1 cellular context compared by ENCODE assay signal in the genomic region with DNA sequence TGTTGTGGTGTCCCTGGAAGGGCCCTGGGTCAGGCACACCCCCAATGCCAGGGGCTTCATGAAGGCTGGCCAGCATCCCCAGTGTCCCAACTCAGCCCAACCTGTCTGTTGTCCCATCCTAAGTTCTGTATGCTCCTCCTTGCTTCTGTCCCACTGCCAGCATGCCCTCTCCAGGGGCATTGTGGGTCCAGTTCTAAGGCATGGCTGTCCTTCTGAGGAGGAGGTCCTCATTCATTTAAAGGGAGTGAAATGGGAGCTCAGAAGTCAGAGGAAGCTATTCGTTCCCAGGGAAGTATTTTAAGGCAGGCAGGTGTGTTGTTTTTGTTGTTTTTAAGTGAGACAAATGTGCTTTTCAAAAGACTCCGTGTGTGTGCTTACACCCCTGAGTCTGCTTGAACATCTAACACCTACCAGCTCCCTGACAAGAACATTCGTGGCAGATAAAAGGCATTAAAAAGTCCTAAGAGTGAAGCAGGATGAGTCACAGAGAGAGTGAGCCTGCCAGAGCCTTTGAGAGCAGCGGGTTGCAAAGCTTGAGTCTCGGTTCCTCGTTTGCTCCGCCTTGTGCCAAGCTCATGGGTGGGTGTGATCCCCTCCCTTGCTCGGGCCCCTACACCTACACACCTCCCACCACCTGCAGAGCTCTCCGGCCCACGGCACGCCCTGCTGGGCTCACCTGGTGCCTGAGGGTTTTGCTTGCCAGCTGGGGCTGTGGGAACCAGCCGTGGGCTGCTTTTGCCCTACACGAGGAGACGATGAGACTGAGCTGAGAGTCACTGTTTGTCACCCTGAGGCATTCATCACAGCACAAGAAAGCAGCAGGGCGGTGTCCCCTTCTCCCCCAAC.
TF ChIP-seq lines count a peak whose summit lies in the region.

No MANE protein-coding gene starts in this region.

TF ChIP-seq in GM12878, 131 proteins besides CTCF, POLR2A, EP300 and RAD21 (continued from another document and continues in another):
- TF ChIP-seq, protein P1, sequence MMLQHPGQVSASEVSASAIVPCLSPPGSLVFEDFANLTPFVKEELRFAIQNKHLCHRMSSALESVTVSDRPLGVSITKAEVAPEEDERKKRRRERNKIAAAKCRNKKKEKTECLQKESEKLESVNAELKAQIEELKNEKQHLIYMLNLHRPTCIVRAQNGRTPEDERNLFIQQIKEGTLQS (IDR thresholded peaks at IDR 0.05; ENCODE audit: borderline replicate concordance, extremely low read depth, low read depth, low read length), result no peak
- TF ChIP-seq BCL11A (IDR thresholded peaks at IDR 0.05; ENCODE audit: low read depth, low read length) (peak; percentile 61; the same call in 1 of the 2 replicates), CBFB (IDR thresholded peaks at IDR 0.05; ENCODE audit: low read depth) (no peak), ZNF24 (IDR thresholded peaks at IDR 0.05) (peak; percentile 63; the same call in 1 of the 2 replicates), ZBED1 (IDR thresholded peaks at IDR 0.05; ENCODE audit: borderline replicate concordance) (peak; percentile 31; the same call in 1 of the 2 replicates), TAF1 (IDR thresholded peaks at IDR 0.05; ENCODE audit: borderline replicate concordance, low read depth, low read length) (peak; percentile 52; the same call in 1 of the 2 replicates), BACH1 (IDR thresholded peaks at IDR 0.05; ENCODE audit: borderline replicate concordance) (peak; percentile 39; the same call in 1 of the 2 replicates), POU2F2 (IDR thresholded peaks at IDR 0.05; ENCODE audit: borderline replicate concordance, low read depth, low read length) (peak; percentile 28; the same call in 1 of the 3 replicates), GATAD2B (conservative IDR thresholded peaks at IDR 0.05; ENCODE audit: low read depth) (peak; percentile 94), WRNIP1 (IDR thresholded peaks at IDR 0.05; ENCODE audit: borderline replicate concordance, low read depth, low read length) (no peak), NBN (IDR thresholded peaks at IDR 0.05) (peak; percentile 84), KDM1A (IDR thresholded peaks at IDR 0.05; ENCODE audit: borderline replicate concordance) (no peak), SP1 (IDR thresholded peaks at IDR 0.05; ENCODE audit: low read depth, low read length) (peak; percentile 65), KLF5 (IDR thresholded peaks at IDR 0.05; ENCODE audit: partially characterized antibody) (no peak), ZSCAN29 (IDR thresholded peaks at IDR 0.05) (no peak), SMC3 (IDR thresholded peaks at IDR 0.05; ENCODE audit: borderline replicate concordance, low read length) (no peak; the same call in 1 of the 2 replicates), CHD1 (IDR thresholded peaks at IDR 0.05; ENCODE audit: low read depth, low read length) (no peak), CHD4 (IDR thresholded peaks at IDR 0.05) (no peak), SPI1 (IDR thresholded peaks at IDR 0.05; ENCODE audit: borderline replicate concordance, insufficient read depth, low read depth, low read length) (peak; percentile 87), STAT3 (IDR thresholded peaks at IDR 0.05; ENCODE audit: low read depth, low read length) (no peak), ZNF217 (IDR thresholded peaks at IDR 0.05) (peak; percentile 74), POLR2AphosphoS2 (IDR thresholded peaks at IDR 0.05; ENCODE audit: low read depth, low read length) (no peak), MTA2 (IDR thresholded peaks at IDR 0.05; ENCODE audit: low read depth) (peak; percentile 71; the same call in 1 of the 2 replicates), MYB (IDR thresholded peaks at IDR 0.05; ENCODE audit: borderline replicate concordance, low read depth, low read length) (no peak), ETV6 (conservative IDR thresholded peaks at IDR 0.05 in 1 of 2, IDR thresholded peaks at IDR 0.05 in 1 of 2; ENCODE audit: borderline replicate concordance in 1 of 2, low read depth in 1 of 2) (0 out of 4 replicates have a peak, but pooled peaks of 1 of the 2 experiments have one; percentile 39), IRF4 (IDR thresholded peaks at IDR 0.05; ENCODE audit: low read depth, low read length) (peak; percentile 88), ZNF274 (IDR thresholded peaks at IDR 0.05; ENCODE audit: insufficient read depth, insufficient read length) (no peak), LARP7 (IDR thresholded peaks at IDR 0.05) (peak; percentile 54; the same call in 1 of the 2 replicates), SIX5 (IDR thresholded peaks at IDR 0.05; ENCODE audit: low read depth, low read length, severe bottlenecking) (no peak), MEF2B (IDR thresholded peaks at IDR 0.05; ENCODE audit: partially characterized antibody, poor library complexity, severe bottlenecking) (peak; percentile 81), BHLHE40 (IDR thresholded peaks at IDR 0.05; ENCODE audit: borderline replicate concordance in 1 of 2, low read depth in 2 of 2, low read length in 1 of 2) (peak; percentile 45 to 81; a peak in 3 of 4 replicates), CHD2 (IDR thresholded peaks at IDR 0.05; ENCODE audit: borderline replicate concordance, low read depth, low read length) (peak; percentile 66; the same call in 1 of the 2 replicates), RB1 (IDR thresholded peaks at IDR 0.05; ENCODE audit: borderline replicate concordance) (0 out of 2 replicates have a peak, but pooled peaks have one; percentile 40), JUNB (IDR thresholded peaks at IDR 0.05) (peak; percentile 49; the same call in 1 of the 2 replicates), MEF2A (IDR thresholded peaks at IDR 0.05; ENCODE audit: insufficient read depth, low read depth, low read length) (no peak), TCF3 (IDR thresholded peaks at IDR 0.05; ENCODE audit: borderline replicate concordance, insufficient read depth, low read depth, low read length) (peak; percentile 92; the same call in 1 of the 2 replicates), EED (IDR thresholded peaks at IDR 0.05; ENCODE audit: low read depth) (peak; percentile 48; the same call in 1 of the 2 replicates), PAX5 (IDR thresholded peaks at IDR 0.05; ENCODE audit: borderline replicate concordance, low read depth, low read length) (peak; percentile 83; the same call in 1 of the 2 replicates)
- TF ChIP-seq, protein P2, sequence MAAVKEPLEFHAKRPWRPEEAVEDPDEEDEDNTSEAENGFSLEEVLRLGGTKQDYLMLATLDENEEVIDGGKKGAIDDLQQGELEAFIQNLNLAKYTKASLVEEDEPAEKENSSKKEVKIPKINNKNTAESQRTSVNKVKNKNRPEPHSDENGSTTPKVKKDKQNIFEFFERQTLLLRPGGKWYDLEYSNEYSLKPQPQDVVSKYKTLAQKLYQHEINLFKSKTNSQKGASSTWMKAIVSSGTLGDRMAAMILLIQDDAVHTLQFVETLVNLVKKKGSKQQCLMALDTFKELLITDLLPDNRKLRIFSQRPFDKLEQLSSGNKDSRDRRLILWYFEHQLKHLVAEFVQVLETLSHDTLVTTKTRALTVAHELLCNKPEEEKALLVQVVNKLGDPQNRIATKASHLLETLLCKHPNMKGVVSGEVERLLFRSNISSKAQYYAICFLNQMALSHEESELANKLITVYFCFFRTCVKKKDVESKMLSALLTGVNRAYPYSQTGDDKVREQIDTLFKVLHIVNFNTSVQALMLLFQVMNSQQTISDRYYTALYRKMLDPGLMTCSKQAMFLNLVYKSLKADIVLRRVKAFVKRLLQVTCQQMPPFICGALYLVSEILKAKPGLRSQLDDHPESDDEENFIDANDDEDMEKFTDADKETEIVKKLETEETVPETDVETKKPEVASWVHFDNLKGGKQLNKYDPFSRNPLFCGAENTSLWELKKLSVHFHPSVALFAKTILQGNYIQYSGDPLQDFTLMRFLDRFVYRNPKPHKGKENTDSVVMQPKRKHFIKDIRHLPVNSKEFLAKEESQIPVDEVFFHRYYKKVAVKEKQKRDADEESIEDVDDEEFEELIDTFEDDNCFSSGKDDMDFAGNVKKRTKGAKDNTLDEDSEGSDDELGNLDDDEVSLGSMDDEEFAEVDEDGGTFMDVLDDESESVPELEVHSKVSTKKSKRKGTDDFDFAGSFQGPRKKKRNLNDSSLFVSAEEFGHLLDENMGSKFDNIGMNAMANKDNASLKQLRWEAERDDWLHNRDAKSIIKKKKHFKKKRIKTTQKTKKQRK (IDR thresholded peaks at IDR 0.05; ENCODE audit: low read depth, low read length), result no peak
- TF ChIP-seq, protein P3, sequence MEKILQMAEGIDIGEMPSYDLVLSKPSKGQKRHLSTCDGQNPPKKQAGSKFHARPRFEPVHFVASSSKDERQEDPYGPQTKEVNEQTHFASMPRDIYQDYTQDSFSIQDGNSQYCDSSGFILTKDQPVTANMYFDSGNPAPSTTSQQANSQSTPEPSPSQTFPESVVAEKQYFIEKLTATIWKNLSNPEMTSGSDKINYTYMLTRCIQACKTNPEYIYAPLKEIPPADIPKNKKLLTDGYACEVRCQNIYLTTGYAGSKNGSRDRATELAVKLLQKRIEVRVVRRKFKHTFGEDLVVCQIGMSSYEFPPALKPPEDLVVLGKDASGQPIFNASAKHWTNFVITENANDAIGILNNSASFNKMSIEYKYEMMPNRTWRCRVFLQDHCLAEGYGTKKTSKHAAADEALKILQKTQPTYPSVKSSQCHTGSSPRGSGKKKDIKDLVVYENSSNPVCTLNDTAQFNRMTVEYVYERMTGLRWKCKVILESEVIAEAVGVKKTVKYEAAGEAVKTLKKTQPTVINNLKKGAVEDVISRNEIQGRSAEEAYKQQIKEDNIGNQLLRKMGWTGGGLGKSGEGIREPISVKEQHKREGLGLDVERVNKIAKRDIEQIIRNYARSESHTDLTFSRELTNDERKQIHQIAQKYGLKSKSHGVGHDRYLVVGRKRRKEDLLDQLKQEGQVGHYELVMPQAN (conservative IDR thresholded peaks at IDR 0.05), result no peak
- TF ChIP-seq, protein P4, sequence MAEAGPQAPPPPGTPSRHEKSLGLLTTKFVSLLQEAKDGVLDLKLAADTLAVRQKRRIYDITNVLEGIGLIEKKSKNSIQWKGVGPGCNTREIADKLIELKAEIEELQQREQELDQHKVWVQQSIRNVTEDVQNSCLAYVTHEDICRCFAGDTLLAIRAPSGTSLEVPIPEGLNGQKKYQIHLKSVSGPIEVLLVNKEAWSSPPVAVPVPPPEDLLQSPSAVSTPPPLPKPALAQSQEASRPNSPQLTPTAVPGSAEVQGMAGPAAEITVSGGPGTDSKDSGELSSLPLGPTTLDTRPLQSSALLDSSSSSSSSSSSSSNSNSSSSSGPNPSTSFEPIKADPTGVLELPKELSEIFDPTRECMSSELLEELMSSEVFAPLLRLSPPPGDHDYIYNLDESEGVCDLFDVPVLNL (IDR thresholded peaks at IDR 0.05; ENCODE audit: low read depth, low read length), result no peak
- TF ChIP-seq, protein P5, sequence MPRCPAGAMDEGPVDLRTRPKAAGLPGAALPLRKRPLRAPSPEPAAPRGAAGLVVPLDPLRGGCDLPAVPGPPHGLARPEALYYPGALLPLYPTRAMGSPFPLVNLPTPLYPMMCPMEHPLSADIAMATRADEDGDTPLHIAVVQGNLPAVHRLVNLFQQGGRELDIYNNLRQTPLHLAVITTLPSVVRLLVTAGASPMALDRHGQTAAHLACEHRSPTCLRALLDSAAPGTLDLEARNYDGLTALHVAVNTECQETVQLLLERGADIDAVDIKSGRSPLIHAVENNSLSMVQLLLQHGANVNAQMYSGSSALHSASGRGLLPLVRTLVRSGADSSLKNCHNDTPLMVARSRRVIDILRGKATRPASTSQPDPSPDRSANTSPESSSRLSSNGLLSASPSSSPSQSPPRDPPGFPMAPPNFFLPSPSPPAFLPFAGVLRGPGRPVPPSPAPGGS (IDR thresholded peaks at IDR 0.05; ENCODE audit: borderline replicate concordance, insufficient read depth, low read depth, low read length, poor library complexity, severe bottlenecking), result peak; percentile 79
- TF ChIP-seq, protein P6, sequence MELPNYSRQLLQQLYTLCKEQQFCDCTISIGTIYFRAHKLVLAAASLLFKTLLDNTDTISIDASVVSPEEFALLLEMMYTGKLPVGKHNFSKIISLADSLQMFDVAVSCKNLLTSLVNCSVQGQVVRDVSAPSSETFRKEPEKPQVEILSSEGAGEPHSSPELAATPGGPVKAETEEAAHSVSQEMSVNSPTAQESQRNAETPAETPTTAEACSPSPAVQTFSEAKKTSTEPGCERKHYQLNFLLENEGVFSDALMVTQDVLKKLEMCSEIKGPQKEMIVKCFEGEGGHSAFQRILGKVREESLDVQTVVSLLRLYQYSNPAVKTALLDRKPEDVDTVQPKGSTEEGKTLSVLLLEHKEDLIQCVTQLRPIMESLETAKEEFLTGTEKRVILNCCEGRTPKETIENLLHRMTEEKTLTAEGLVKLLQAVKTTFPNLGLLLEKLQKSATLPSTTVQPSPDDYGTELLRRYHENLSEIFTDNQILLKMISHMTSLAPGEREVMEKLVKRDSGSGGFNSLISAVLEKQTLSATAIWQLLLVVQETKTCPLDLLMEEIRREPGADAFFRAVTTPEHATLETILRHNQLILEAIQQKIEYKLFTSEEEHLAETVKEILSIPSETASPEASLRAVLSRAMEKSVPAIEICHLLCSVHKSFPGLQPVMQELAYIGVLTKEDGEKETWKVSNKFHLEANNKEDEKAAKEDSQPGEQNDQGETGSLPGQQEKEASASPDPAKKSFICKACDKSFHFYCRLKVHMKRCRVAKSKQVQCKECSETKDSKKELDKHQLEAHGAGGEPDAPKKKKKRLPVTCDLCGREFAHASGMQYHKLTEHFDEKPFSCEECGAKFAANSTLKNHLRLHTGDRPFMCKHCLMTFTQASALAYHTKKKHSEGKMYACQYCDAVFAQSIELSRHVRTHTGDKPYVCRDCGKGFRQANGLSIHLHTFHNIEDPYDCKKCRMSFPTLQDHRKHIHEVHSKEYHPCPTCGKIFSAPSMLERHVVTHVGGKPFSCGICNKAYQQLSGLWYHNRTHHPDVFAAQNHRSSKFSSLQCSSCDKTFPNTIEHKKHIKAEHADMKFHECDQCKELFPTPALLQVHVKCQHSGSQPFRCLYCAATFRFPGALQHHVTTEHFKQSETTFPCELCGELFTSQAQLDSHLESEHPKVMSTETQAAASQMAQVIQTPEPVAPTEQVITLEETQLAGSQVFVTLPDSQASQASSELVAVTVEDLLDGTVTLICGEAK (IDR thresholded peaks at IDR 0.05; ENCODE audit: borderline replicate concordance), result 0 out of 2 replicates have a peak, but pooled peaks have one; percentile 30
